16 cellular contexts compared by ENCODE assay signal in genomic region chr11:84019576-84020194, GRCh38.
A peak's percentile ranks its signal among the peaks of the same experiment; 100 is the strongest.
DNase-seq lines count a peak whose midpoint lies in the region; ATAC-seq and TF ChIP-seq lines count a peak whose summit lies in the region.
"Had no signal": no experiment of that assay in that cellular context is flagged by ENCODE, and none has a peak within 500 bp of the region (broad histone marks: within the 10 kb centered on the region; RNA-seq: fewer than 3 reads in every experiment).

No MANE protein-coding gene starts in this region.

- TF ChIP-seq CTCF in astrocyte of the spinal cord (IDR thresholded peaks at IDR 0.05; ENCODE audit: low read depth, low read length) = no peak
- no peak for TF ChIP-seq CTCF in kidney epithelial cell (IDR thresholded peaks at IDR 0.05; ENCODE audit: insufficient read depth, low read length, poor library complexity, severe bottlenecking)

- H3K4me3 ChIP-seq in astrocyte of the spinal cord (ENCODE audit: low read depth, low read length) (no peak overlapping the region), kidney epithelial cell (ENCODE audit: low read depth, low read length) (no peak overlapping the region)
- H3K4me3 ChIP-seq: ascending aorta, tibial artery had no signal

- in situ Hi-C loops in astrocyte of the spinal cord (cut with HindIII; ENCODE audit: low sequenced_read_pairs) = no loop called here

- DNase-seq in HT1080 (ENCODE audit: low read depth) (peak; percentile 81), astrocyte of the spinal cord (ENCODE audit: low read depth, low spot score) (peak; percentile 74), kidney epithelial cell (ENCODE audit: low read depth) (peak; percentile 18), superior temporal gyrus (ENCODE audit: extremely low spot score) (peak; percentile 57), germinal center (ENCODE audit: low spot score) (no peak), T-helper 2 cell (no peak)
- DNase-seq: activated CD4-positive, CD25-positive, alpha-beta regulatory T cell treated with anti-CD3 and anti-CD28 coated beads, Interleukin-2, amount 50 U/mL, for 72 hours; activated T-cell treated with anti-CD3 and anti-CD28 coated beads, Interleukin-2, amount 50 U/mL, for 24 hours; NCI-H1105 treated with DMSO at 0.1 percent for 48 hours; NCI-H526; right cardiac atrium; SIG-M5 had no signal

- H3K36me3 ChIP-seq in kidney epithelial cell (ENCODE audit: control insufficient read depth, insufficient read depth, low read length) = no peaks in the 10 kb centered on the region
- H3K36me3 ChIP-seq: ascending aorta, tibial artery had no signal

- ATAC-seq in GM18868 (IDR thresholded peaks at IDR 0.05; ENCODE audit: unreplicated experiment) = no peak
- no peak for ATAC-seq in GM19351 (IDR thresholded peaks at IDR 0.05; ENCODE audit: unreplicated experiment)
- ATAC-seq: right cardiac atrium had no signal

- H3K27me3 ChIP-seq in kidney epithelial cell (ENCODE audit: control insufficient read depth, insufficient read depth, low read length) = no peaks in the 10 kb centered on the region
- H3K27me3 ChIP-seq: ascending aorta, tibial artery had no signal

Comparison
In these comparisons a context has a peak if more than half of its experiments do, and no peak if none do; other contexts are left out.
1. DNase-seq: peak in HT1080 (single experiment), astrocyte of the spinal cord (single experiment), kidney epithelial cell (single experiment) and superior temporal gyrus (single experiment); none in germinal center (single experiment) and T-helper 2 cell (0 of 5).